Comparison of ENCODE assay signal across 24 cellular contexts in genomic region chr15:69272139-69272538, GRCh38. TPM values are rescaled to one million over a fixed set of nuclear protein-coding genes. Genes with fewer than 3 reads are reported as not detected.
"Had no signal": no experiment of that assay in that cellular context is flagged by ENCODE, and none has a peak within 500 bp of the region (broad histone marks: within the 10 kb centered on the region; RNA-seq: fewer than 3 reads in every experiment).

No MANE protein-coding gene starts in this region.

- H3K79me2 ChIP-seq: hepatocyte had no signal

- H3K4me1 Mint-ChIP-seq: activated CD4-positive, alpha-beta T cell treated with anti-CD3 and anti-CD28 coated beads, Interleukin-2, amount 10 ng/mL, durations not matched to agents 7 days and 5 days; activated CD8-positive, alpha-beta memory T cell treated with anti-CD3 and anti-CD28 coated beads, Interleukin-2, amount 10 ng/mL, durations not matched to agents 7 days and 5 days; activated naive CD4-positive, alpha-beta T cell treated with anti-CD3 and anti-CD28 coated beads, Interleukin-2, amount 50 U/mL, for 24 hours; T-cell had no signal

- H3K36me3 Mint-ChIP-seq: activated CD8-positive, alpha-beta memory T cell treated with anti-CD3 and anti-CD28 coated beads, Interleukin-2, amount 10 ng/mL, durations not matched to agents 7 days and 5 days; activated naive CD4-positive, alpha-beta T cell treated with anti-CD3 and anti-CD28 coated beads, Interleukin-2, amount 50 U/mL, for 24 hours had no signal

- DNase-seq: activated CD4-positive, alpha-beta T cell treated with anti-CD3 and anti-CD28 coated beads, Interleukin-2, amount 10 ng/mL, durations not matched to agents 7 days and 5 days; activated CD4-positive, CD25-positive, alpha-beta regulatory T cell treated with anti-CD3 and anti-CD28 coated beads, Interleukin-2, amount 50 U/mL, for 72 hours; activated CD8-positive, alpha-beta memory T cell treated with anti-CD3 and anti-CD28 coated beads, Interleukin-2, amount 10 ng/mL, durations not matched to agents 7 days and 5 days; activated CD8-positive, alpha-beta T cell treated with anti-CD3 and anti-CD28 coated beads for 36 hours; activated gamma-delta T cell; aorta; brain microvascular endothelial cell; caudate nucleus; endodermal cell; foreskin melanocyte; ovary; substantia nigra; T-cell; thyroid gland had no signal

- H3K9me3 Mint-ChIP-seq: activated CD4-positive, alpha-beta T cell treated with anti-CD3 and anti-CD28 coated beads, Interleukin-2, amount 10 ng/mL, durations not matched to agents 7 days and 5 days; activated CD8-positive, alpha-beta T cell treated with anti-CD3 and anti-CD28 coated beads for 36 hours; activated naive CD4-positive, alpha-beta T cell treated with anti-CD3 and anti-CD28 coated beads, Interleukin-2, amount 50 U/mL, for 24 hours; activated T-helper 1 cell treated with anti-CD3 and anti-CD28 coated beads, Interleukin-12 subunit alpha, Interleukin-12 subunit beta, Interleukin-2, Interleukin-4 antibody, amounts not matched to agents 30 ng/mL and 10 ng/mL and 1 ng/mL, durations not matched to agents 14 hours and 24 hours and 36 hours; endodermal cell; memory B cell; stimulated activated naive CD8-positive, alpha-beta T cell treated with anti-CD3 and anti-CD28 coated beads, Interleukin-15, Interleukin-2, amounts not matched to agents 100 ng/mL and 50 ng/mL, for 24 hours; T-cell; T-helper 2 cell treated with Interferon-gamma antibody and Interleukin-4, amounts not matched to agents 5 μg/mL and 100 μg/mL, for 36 hours had no signal

- H3K27ac ChIP-seq: brain microvascular endothelial cell, hepatocyte, ovary, prostate gland, thyroid gland, VCaP had no signal

- H3K4me3 ChIP-seq: hepatocyte, ovary, prostate gland, thyroid gland had no signal

- H3K27ac Mint-ChIP-seq: activated CD4-positive, alpha-beta T cell treated with anti-CD3 and anti-CD28 coated beads, Interleukin-2, amount 10 ng/mL, durations not matched to agents 7 days and 5 days; activated CD8-positive, alpha-beta memory T cell treated with anti-CD3 and anti-CD28 coated beads, Interleukin-2, amount 10 ng/mL, durations not matched to agents 7 days and 5 days; activated CD8-positive, alpha-beta T cell treated with anti-CD3 and anti-CD28 coated beads for 36 hours; activated naive CD4-positive, alpha-beta T cell treated with anti-CD3 and anti-CD28 coated beads, Interleukin-2, amount 50 U/mL, for 24 hours; activated T-helper 1 cell treated with anti-CD3 and anti-CD28 coated beads, Interleukin-12 subunit alpha, Interleukin-12 subunit beta, Interleukin-2, Interleukin-4 antibody, amounts not matched to agents 30 ng/mL and 10 ng/mL and 1 ng/mL, durations not matched to agents 14 hours and 24 hours and 36 hours; endodermal cell; memory B cell; stimulated activated naive CD8-positive, alpha-beta T cell treated with anti-CD3 and anti-CD28 coated beads, Interleukin-15, Interleukin-2, amounts not matched to agents 100 ng/mL and 50 ng/mL, for 24 hours; T-cell; T-helper 2 cell treated with Interferon-gamma antibody and Interleukin-4, amounts not matched to agents 5 μg/mL and 100 μg/mL, for 36 hours had no signal

- H3K4me3 Mint-ChIP-seq: activated CD4-positive, alpha-beta T cell treated with anti-CD3 and anti-CD28 coated beads, Interleukin-2, amount 10 ng/mL, durations not matched to agents 7 days and 5 days; activated CD8-positive, alpha-beta memory T cell treated with anti-CD3 and anti-CD28 coated beads, Interleukin-2, amount 10 ng/mL, durations not matched to agents 7 days and 5 days; activated CD8-positive, alpha-beta T cell treated with anti-CD3 and anti-CD28 coated beads for 36 hours; activated naive CD4-positive, alpha-beta T cell treated with anti-CD3 and anti-CD28 coated beads, Interleukin-2, amount 50 U/mL, for 24 hours; activated T-helper 1 cell treated with anti-CD3 and anti-CD28 coated beads, Interleukin-12 subunit alpha, Interleukin-12 subunit beta, Interleukin-2, Interleukin-4 antibody, amounts not matched to agents 30 ng/mL and 10 ng/mL and 1 ng/mL, durations not matched to agents 14 hours and 24 hours and 36 hours; endodermal cell; memory B cell; stimulated activated naive CD8-positive, alpha-beta T cell treated with anti-CD3 and anti-CD28 coated beads, Interleukin-15, Interleukin-2, amounts not matched to agents 100 ng/mL and 50 ng/mL, for 24 hours; T-cell; T-helper 2 cell treated with Interferon-gamma antibody and Interleukin-4, amounts not matched to agents 5 μg/mL and 100 μg/mL, for 36 hours had no signal

- H3K36me3 ChIP-seq: brain microvascular endothelial cell, ovary, prostate gland, thyroid gland had no signal

- H2AFZ ChIP-seq: hepatocyte had no signal

- H3K27me3 ChIP-seq: brain microvascular endothelial cell, hepatocyte, ovary, thyroid gland had no signal

- FAIRE-seq: colon, islet of Langerhans had no signal

- H3K9me3 ChIP-seq: ovary, prostate gland, thyroid gland had no signal

- H3K4me1 ChIP-seq: prostate gland, thyroid gland had no signal

- H3K4me2 ChIP-seq: hepatocyte had no signal

- H3K27me3 Mint-ChIP-seq: activated CD8-positive, alpha-beta T cell treated with anti-CD3 and anti-CD28 coated beads for 36 hours; activated naive CD4-positive, alpha-beta T cell treated with anti-CD3 and anti-CD28 coated beads, Interleukin-2, amount 50 U/mL, for 24 hours; stimulated activated naive CD8-positive, alpha-beta T cell treated with anti-CD3 and anti-CD28 coated beads, Interleukin-15, Interleukin-2, amounts not matched to agents 100 ng/mL and 50 ng/mL, for 24 hours had no signal

RNA-seq across cellular contexts. Expression of gene PAQR5, which starts 26.6 kb away (rescaled TPM):
- total RNA-seq: activated CD4-positive, alpha-beta T cell treated with anti-CD3 and anti-CD28 coated beads, Interleukin-2, amount 10 ng/mL, durations not matched to agents 7 days and 5 days; activated CD8-positive, alpha-beta memory T cell treated with anti-CD3 and anti-CD28 coated beads, Interleukin-2, amount 10 ng/mL, durations not matched to agents 7 days and 5 days; activated T-helper 1 cell treated with anti-CD3 and anti-CD28 coated beads, Interleukin-12 subunit alpha, Interleukin-12 subunit beta, Interleukin-2, Interleukin-4 antibody, amounts not matched to agents 30 ng/mL and 10 ng/mL and 1 ng/mL, durations not matched to agents 14 hours and 24 hours and 36 hours had no signal
